Comparison of ENCODE assay signal across 17 cellular contexts in the genomic region with DNA sequence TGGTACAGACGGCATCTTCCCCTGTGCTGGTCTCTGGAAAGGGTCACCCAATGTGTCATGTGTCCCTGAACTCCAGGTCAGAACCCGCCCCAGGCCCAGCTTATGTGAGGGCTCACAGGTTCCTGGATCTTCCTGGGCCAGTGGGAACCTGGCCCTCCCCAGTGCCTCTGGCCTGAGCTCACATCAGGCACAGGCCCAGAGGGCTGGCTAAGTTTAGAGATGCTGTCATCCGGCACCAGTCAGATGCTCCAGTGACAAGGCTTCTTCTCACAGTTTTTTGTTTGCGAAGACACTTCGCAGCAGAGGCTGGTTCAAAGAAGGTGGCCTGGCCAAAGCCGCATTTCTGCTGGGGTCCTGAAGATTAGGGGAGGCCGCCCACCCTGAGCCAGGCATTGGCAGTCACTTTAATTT. TPM values are rescaled to one million over a fixed set of nuclear protein-coding genes. Genes with fewer than 3 reads are reported as not detected.
DNase-seq lines count a peak whose midpoint lies in the region; ATAC-seq and TF ChIP-seq lines count a peak whose summit lies in the region.
"Had no signal": no experiment of that assay in that cellular context is flagged by ENCODE, and none has a peak within 500 bp of the region (broad histone marks: within the 10 kb centered on the region; RNA-seq: fewer than 3 reads in every experiment).

No MANE protein-coding gene starts in this region.

- no peak overlapping the region for H3K23ac ChIP-seq in neuronal stem cell (ENCODE audit: low read depth, low read length, poor library complexity)

- no TSS peak for BruUV-seq in MCF 10A (replicated peaks; lab: Mats Ljungman, UMichigan)

- TF ChIP-seq CTCF in breast epithelium (IDR thresholded peaks at IDR 0.05), result no peak
- TF ChIP-seq CTCF in MCF 10A (IDR thresholded peaks at IDR 0.05; ENCODE audit: unreplicated experiment), result no peak

- POLR2A ChIA-PET in MCF 10A (lab: Yijun Ruan, JAX), result no interaction called here

- H2BK12ac ChIP-seq in neuronal stem cell (ENCODE audit: low read length), result no peak overlapping the region

- TF ChIP-seq POLR2A in breast epithelium (IDR thresholded peaks at IDR 0.05), result no peak

- no peak overlapping the region for H2AFZ ChIP-seq in neuronal stem cell (ENCODE audit: low read length)

- no peaks in the 10 kb centered on the region for H3K9me3 Mint-ChIP-seq in MCF 10A (ENCODE audit: unreplicated experiment)

- no peak overlapping the region for H3K27ac Mint-ChIP-seq in MCF 10A (ENCODE audit: low read depth, unreplicated experiment)
- H3K27ac Mint-ChIP-seq: CD4-positive, CD25-positive, alpha-beta regulatory T cell had no signal

- H3K27ac ChIP-seq in breast epithelium (no peak overlapping the region), neuronal stem cell (replicated peaks; ENCODE audit: low read length) (no peak overlapping the region)
- H3K27ac ChIP-seq: KMS-11 had no signal

- H3K4me3 ChIP-seq in breast epithelium (no peak overlapping the region), neuronal stem cell (ENCODE audit: low read length in 2 of 2) (no peak overlapping the region)
- H3K4me3 ChIP-seq: MG63 had no signal

- H2BK15ac ChIP-seq in neuronal stem cell (ENCODE audit: low read length), result no peak overlapping the region

- H3K14ac ChIP-seq in neuronal stem cell (ENCODE audit: low read length), result no peak overlapping the region

- no peak overlapping the region for H2AK5ac ChIP-seq in neuronal stem cell (ENCODE audit: low read depth, low read length)

- no peak overlapping the region for H3K9ac ChIP-seq in neuronal stem cell (ENCODE audit: low read depth, low read length, poor library complexity)
- H3K9ac ChIP-seq: KMS-11 had no signal

- intact Hi-C loops in breast epithelium (cut with DNase I; ENCODE audit: low total_unique reads) (no loop called here), MCF 10A (cut with micrococcal nuclease) (no loop called here), left cardiac atrium (cut with DNase I) (no loop called here)

- H3K36me3 ChIP-seq in breast epithelium, result no peaks in the 10 kb centered on the region
- no peaks in the 10 kb centered on the region for H3K36me3 ChIP-seq in neuronal stem cell (replicated peaks in 1 of 2; ENCODE audit: control insufficient read depth in 2 of 2, insufficient read depth in 2 of 2, low read length in 2 of 2)
- H3K36me3 ChIP-seq: MG63 had no signal

- no peak overlapping the region for H3K4ac ChIP-seq in neuronal stem cell (ENCODE audit: low read length)

- ATAC-seq in left cardiac atrium (peak; percentile 79 to 80), GM21526 (IDR thresholded peaks at IDR 0.05; ENCODE audit: low FRiP score, unreplicated experiment) (no peak), HG03432 (IDR thresholded peaks at IDR 0.05; ENCODE audit: unreplicated experiment) (no peak)
- ATAC-seq: HepG2 had no signal

- DNase-seq in breast epithelium (ENCODE audit: low spot score in 2 of 2) (peak; percentile 2 to 31), MCF 10A (ENCODE audit: unreplicated experiment) (no peak), left cardiac atrium (peak; percentile 54), neuronal stem cell (ENCODE audit: low spot score) (no peak), NCI-H1417 treated with DMSO at 0.1 percent for 48 hours (lab: John Stamatoyannopoulos, UW) (no peak), DMS153 (lab: John Stamatoyannopoulos, UW) (no peak)
- DNase-seq: CD4-positive, CD25-positive, alpha-beta regulatory T cell; DMS79 treated with DMSO at 0.1 percent for 48 hours; MG63; NCI-H1092 treated with DMSO at 0.1 percent for 48 hours; NCI-H187; NCI-H446 treated with DMSO at 0.1 percent for 48 hours; NCI-H774 had no signal

- H4K91ac ChIP-seq in neuronal stem cell (ENCODE audit: low read depth, low read length, poor library complexity), result no peak overlapping the region

- H2BK120ac ChIP-seq in neuronal stem cell (ENCODE audit: low read depth, low read length), result no peak overlapping the region

- H3K27me3 ChIP-seq in breast epithelium, result no peaks in the 10 kb centered on the region
- H3K27me3 ChIP-seq in neuronal stem cell (ENCODE audit: control insufficient read depth in 3 of 3, insufficient read depth in 3 of 3, low read depth in 1 of 3, low read length in 3 of 3), result peaks cover 2 to 74% (median 18%) of the 10 kb centered on the region in 3 experiments
- H3K27me3 ChIP-seq: MG63 had no signal

- H3K4me2 ChIP-seq in neuronal stem cell (ENCODE audit: insufficient read depth, low read length, poor library complexity, severe bottlenecking), result no peak overlapping the region
- H3K4me2 ChIP-seq: KMS-11 had no signal

- peaks cover under 1% of the 10 kb centered on the region for H3K4me1 Mint-ChIP-seq in MCF 10A (ENCODE audit: insufficient read depth, unreplicated experiment)

- CTCF ChIA-PET in MCF 10A (lab: Yijun Ruan, JAX), result no interaction called here

- H4K8ac ChIP-seq in neuronal stem cell (ENCODE audit: low read depth, low read length), result no peak overlapping the region

- H3K27me3 Mint-ChIP-seq in MCF 10A (ENCODE audit: insufficient read depth, unreplicated experiment), result no peaks in the 10 kb centered on the region

- WGBS in neuronal stem cell (ENCODE audit: extremely low coverage in 2 of 2, insufficient read length in 2 of 2, insufficient replicate concordance in 1 of 2), 2 donors, result no CpG with 5 or more reads among the region's 7 CpGs

- peak overlapping the region; percentile 60 for H3K18ac ChIP-seq in neuronal stem cell (ENCODE audit: low read length)

- no peak overlapping the region for H2BK5ac ChIP-seq in neuronal stem cell (ENCODE audit: low read length)

- H3K4me3 Mint-ChIP-seq in MCF 10A (ENCODE audit: unreplicated experiment), result no peak overlapping the region
- H3K4me3 Mint-ChIP-seq: CD4-positive, CD25-positive, alpha-beta regulatory T cell had no signal

- H3K79me1 ChIP-seq in neuronal stem cell (ENCODE audit: low read depth, low read length), result no peaks in the 10 kb centered on the region

- H3K4me1 ChIP-seq in breast epithelium (no peaks in the 10 kb centered on the region), neuronal stem cell (ENCODE audit: control insufficient read depth in 2 of 2, insufficient read depth in 1 of 2, low read depth in 1 of 2, low read length in 2 of 2) (peaks cover 0 to 8% of the 10 kb centered on the region in 2 donors)

- H3K36me3 Mint-ChIP-seq in MCF 10A (ENCODE audit: insufficient read depth, unreplicated experiment), result peaks cover under 1% of the 10 kb centered on the region
- H3K36me3 Mint-ChIP-seq: CD4-positive, CD25-positive, alpha-beta regulatory T cell had no signal

- peaks cover 0 to 8% of the 10 kb centered on the region in 2 donors for H3K9me3 ChIP-seq in breast epithelium
- H3K9me3 ChIP-seq in neuronal stem cell (replicated peaks in 1 of 2; ENCODE audit: control insufficient read depth in 2 of 2, insufficient read depth in 1 of 2, low read depth in 1 of 2, low read length in 2 of 2), result peaks cover 0 to 3% of the 10 kb centered on the region in 2 donors
- H3K9me3 ChIP-seq: MG63 had no signal

RNA-seq across cellular contexts. Expression of a gene that starts 11.8 kb away (rescaled TPM):
- total RNA-seq in breast epithelium, result 1 to 10 TPM in 2 of 3 donors, not detected in 1; 2.0 to 9.2 TPM
- 0.54 and 1.8 TPM in 2 replicates for total RNA-seq in MCF 10A (2022)
- total RNA-seq in left cardiac atrium, result 10 to 100 TPM; 75.8 to 98.7 TPM
- 0.79 TPM for polyA plus RNA-seq in neuronal stem cell (2013, experiment 1 of 2)
- 0.65 TPM for polyA plus RNA-seq in neuronal stem cell (2013, experiment 2 of 2)
- total RNA-seq: CD4-positive, CD25-positive, alpha-beta regulatory T cell had no signal
- polyA plus RNA-seq: CD4-positive, CD25-positive, alpha-beta regulatory T cell had no signal

Comparison
In these comparisons a context has a peak if more than half of its experiments do, and no peak if none do; other contexts are left out.
1. DNase-seq: peak in breast epithelium (2 of 2) and left cardiac atrium (single experiment); none in MCF 10A (single experiment), neuronal stem cell (single experiment), NCI-H1417 treated with DMSO at 0.1 percent for 48 hours (single experiment) and DMS153 (single experiment).
2. ATAC-seq: peak in left cardiac atrium (2 of 2); none in GM21526 (single experiment) and HG03432 (single experiment).
3. RNA of a gene that starts 11.8 kb away (total RNA-seq): 75.8 to 98.7 TPM in left cardiac atrium; 2.0 to 9.2 TPM in breast epithelium and 0.54 to 1.8 TPM in MCF 10A; every median in the first group is over 4 times any median in the second.